Comparison of ENCODE assay signal across 1 cellular context in the genomic region with DNA sequence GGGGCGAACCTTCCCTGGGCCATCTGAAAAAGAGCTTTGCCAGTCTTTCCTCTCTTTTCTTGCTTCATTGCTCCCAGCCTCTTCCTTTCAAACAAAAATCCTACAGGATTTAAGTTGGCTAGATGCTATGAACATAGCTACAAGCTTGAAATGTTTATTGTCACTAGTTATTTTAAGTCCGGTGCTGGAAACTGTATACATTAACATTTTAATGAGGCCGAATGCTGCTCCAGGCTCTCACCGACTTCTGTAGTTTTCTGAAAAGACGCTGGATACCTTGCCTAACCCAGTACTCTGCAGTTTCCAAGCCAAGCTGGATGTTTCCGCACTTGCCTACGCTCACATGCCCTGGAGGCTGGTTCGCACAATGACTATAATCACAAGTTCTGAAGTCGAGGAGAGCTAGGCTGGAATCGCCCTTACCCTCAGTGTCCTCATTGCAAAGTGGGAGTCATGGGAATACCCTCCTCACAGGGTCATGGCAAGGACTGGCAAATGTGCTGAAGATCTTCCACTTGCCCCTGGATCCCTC.
TF ChIP-seq lines count a peak whose summit lies in the region.

No MANE protein-coding gene starts in this region.

TF ChIP-seq in H1, 55 proteins besides CTCF, POLR2A, EP300 and RAD21:
- no peak for TF ChIP-seq CREB1 (IDR thresholded peaks at IDR 0.05)
- no peak for TF ChIP-seq ZNF274 (IDR thresholded peaks at IDR 0.05; ENCODE audit: borderline replicate concordance, extremely low read depth, low read length)
- no peak for TF ChIP-seq JUND (IDR thresholded peaks at IDR 0.05; ENCODE audit: low read length)
- TF ChIP-seq RBBP5 (IDR thresholded peaks at IDR 0.05; ENCODE audit: borderline replicate concordance, low read depth, low read length): no peak
- TF ChIP-seq EZH2 (IDR thresholded peaks at IDR 0.05; ENCODE audit: low read depth, low read length, severe bottlenecking): no peak
- TF ChIP-seq KDM1A (IDR thresholded peaks at IDR 0.05; ENCODE audit: borderline replicate concordance, low read length): no peak
- TF ChIP-seq CHD1 (IDR thresholded peaks at IDR 0.05; ENCODE audit: low read depth, low read length): no peak
- TF ChIP-seq GTF2F1 (IDR thresholded peaks at IDR 0.05; ENCODE audit: borderline replicate concordance, low read depth, low read length): no peak
- no peak for TF ChIP-seq POU5F1 (IDR thresholded peaks at IDR 0.05; ENCODE audit: low read depth, low read length)
- TF ChIP-seq TAF7 (optimal IDR thresholded peaks at IDR 0.05; ENCODE audit: borderline replicate concordance, low read depth, low read length): no peak
